In the genomic region with DNA sequence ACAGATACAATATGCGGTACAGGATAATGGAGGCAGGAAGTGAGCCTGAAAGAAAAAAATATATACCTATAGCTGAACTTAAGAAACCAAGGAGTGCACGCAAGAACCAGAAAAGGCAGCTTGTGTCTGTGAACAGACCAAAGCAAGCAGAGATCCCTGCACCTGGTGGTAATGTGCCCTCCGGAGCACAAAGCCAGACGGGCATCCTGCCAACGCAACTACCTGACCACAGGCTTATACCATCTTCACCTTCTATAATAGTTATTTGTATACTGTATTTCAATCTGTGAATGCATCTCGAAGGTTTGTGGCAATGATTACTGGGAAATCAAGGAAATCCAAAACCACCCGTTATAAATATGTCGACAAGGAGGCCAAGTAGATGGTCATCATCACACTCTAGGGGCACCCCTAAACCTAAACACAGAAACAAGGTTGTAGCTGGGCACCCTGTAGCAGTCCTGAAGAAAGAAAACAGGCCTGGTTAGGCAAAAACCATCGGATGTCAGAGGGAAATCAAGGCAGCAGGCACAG, we compare ENCODE assay signal across 7 cellular contexts. TPM values are rescaled to one million over a fixed set of nuclear protein-coding genes. Genes with fewer than 3 reads are reported as not detected.
DNase-seq lines count a peak whose midpoint lies in the region; ATAC-seq, FAIRE-seq and TF ChIP-seq lines count a peak whose summit lies in the region.

No MANE protein-coding gene starts in this region.

- no peak for TF ChIP-seq CTCF in endothelial cell of umbilical vein (IDR thresholded peaks at IDR 0.05; ENCODE audit: extremely low read depth in 1 of 2, insufficient read depth in 1 of 2, low read depth in 1 of 2, low read length in 2 of 2)
- TF ChIP-seq CTCF in testis (IDR thresholded peaks at IDR 0.05), result no peak

- H3K4me1 ChIP-seq in endothelial cell of umbilical vein (ENCODE audit: control insufficient read depth, extremely low read depth, insufficient read depth, low read length) (peaks cover 9% of the 10 kb centered on the region), testis (peaks cover 14% of the 10 kb centered on the region)
- peaks cover 12 to 18% of the 10 kb centered on the region in 2 donors for H3K4me1 ChIP-seq in naive thymus-derived CD4-positive, alpha-beta T cell (ENCODE audit: control insufficient read depth in 2 of 2, insufficient read depth in 2 of 2, low read length in 2 of 2)

- H3K9ac ChIP-seq in endothelial cell of umbilical vein (replicated peaks; ENCODE audit: extremely low read depth, insufficient read depth, low read length), result peak overlapping the region; percentile 88

- peak overlapping the region; percentile 85 for H3K27ac Mint-ChIP-seq in activated CD4-positive, alpha-beta memory T cell treated with anti-CD3 and anti-CD28 coated beads, Interleukin-2, amount 10 ng/mL, durations not matched to agents 7 days and 5 days
- H3K27ac Mint-ChIP-seq in naive thymus-derived CD4-positive, alpha-beta T cell, result peak overlapping the region; percentile 90 to 97 (median 94)

- peak overlapping the region; percentile 92 for H3K4me3 Mint-ChIP-seq in activated CD4-positive, alpha-beta memory T cell treated with anti-CD3 and anti-CD28 coated beads, Interleukin-2, amount 10 ng/mL, durations not matched to agents 7 days and 5 days
- peak overlapping the region; percentile 85 to 99 (median 96) for H3K4me3 Mint-ChIP-seq in naive thymus-derived CD4-positive, alpha-beta T cell

- TF ChIP-seq POLR2A in endothelial cell of umbilical vein (IDR thresholded peaks at IDR 0.05; ENCODE audit: low read depth, low read length) (no peak), testis (IDR thresholded peaks at IDR 0.05) (no peak)

- ATAC-seq in GM18868 (IDR thresholded peaks at IDR 0.05; ENCODE audit: unreplicated experiment) (peak; percentile 19), HG02885 (IDR thresholded peaks at IDR 0.05; ENCODE audit: poor library complexity, unreplicated experiment) (peak; percentile 25)
- ATAC-seq in naive thymus-derived CD4-positive, alpha-beta T cell, result peak; percentile 10

- peaks cover 18% of the 10 kb centered on the region for H3K79me2 ChIP-seq in endothelial cell of umbilical vein (ENCODE audit: control insufficient read depth, insufficient read depth, low read length)

- FAIRE-seq in endothelial cell of umbilical vein (lab: Jason Lieb, UNC), result no peak

- H3K27me3 ChIP-seq in endothelial cell of umbilical vein (ENCODE audit: control insufficient read depth in 2 of 2, insufficient read depth in 2 of 2, low read length in 2 of 2) (peaks cover 5 to 13% of the 10 kb centered on the region in 2 experiments), testis (no peaks in the 10 kb centered on the region)
- H3K27me3 ChIP-seq in naive thymus-derived CD4-positive, alpha-beta T cell (ENCODE audit: control insufficient read depth in 2 of 2, insufficient read depth in 2 of 2, low read length in 2 of 2), result no peaks in the 10 kb centered on the region

- H4K20me1 ChIP-seq in endothelial cell of umbilical vein (replicated peaks; ENCODE audit: control insufficient read depth, extremely low read depth, insufficient read depth, low read length), result no peaks in the 10 kb centered on the region

- dilution Hi-C loops in endothelial cell of umbilical vein (cut with MboI; ENCODE audit: extremely low pct_ligation_motif_present, low sequenced_read_pairs), result no loop called here

- CTCF ChIA-PET in activated CD4-positive, alpha-beta memory T cell treated with anti-CD3 and anti-CD28 coated beads, Interleukin-2, amount 10 ng/mL, durations not matched to agents 7 days and 5 days (lab: Charles Lee), result no interaction called here
- CTCF ChIA-PET in endothelial cell of umbilical vein (lab: Charles Lee), result no interaction called here
- CTCF ChIA-PET in naive thymus-derived CD4-positive, alpha-beta T cell (lab: Charles Lee), result no interaction called here

- H3K36me3 ChIP-seq in endothelial cell of umbilical vein (ENCODE audit: control insufficient read depth in 2 of 2, extremely low read depth in 1 of 2, insufficient read depth in 2 of 2, low read length in 2 of 2) (no peaks in the 10 kb centered on the region), testis (ENCODE audit: low read depth, missing control alignments) (no peaks in the 10 kb centered on the region)
- H3K36me3 ChIP-seq in naive thymus-derived CD4-positive, alpha-beta T cell (ENCODE audit: control insufficient read depth in 2 of 3, insufficient read depth in 3 of 3, low read length in 3 of 3), result peaks cover 0 to 6% (median 0%) of the 10 kb centered on the region in 3 experiments

- POLR2A ChIA-PET in activated CD4-positive, alpha-beta memory T cell treated with anti-CD3 and anti-CD28 coated beads, Interleukin-2, amount 10 ng/mL, durations not matched to agents 7 days and 5 days (lab: Charles Lee), result interaction anchor here (1.0 to 1.7 kb wide), 5 partner anchors 18 to 621 kb away, joined by 3 to 5 read pairs (median 3); a partner anchor contains a TSS
- POLR2A ChIA-PET in endothelial cell of umbilical vein (lab: Charles Lee), result no interaction called here
- POLR2A ChIA-PET in naive thymus-derived CD4-positive, alpha-beta T cell (lab: Charles Lee), result interaction anchor here (0.7 kb wide), 1 partner anchor 105 kb away, joined by 4 read pairs; no protein-coding TSS in a partner anchor

- peak overlapping the region; percentile 46 to 92 (median 92) for H3K4me3 ChIP-seq in endothelial cell of umbilical vein (replicated peaks in 1 of 3; ENCODE audit: insufficient read depth in 1 of 3, low read depth in 1 of 3, low read length in 3 of 3)
- H3K4me3 ChIP-seq in naive thymus-derived CD4-positive, alpha-beta T cell (ENCODE audit: low read length), result peak overlapping the region; percentile 88
- peak overlapping the region; percentile 79 to 86 for H3K4me3 ChIP-seq in testis

- DNase-seq in NCI-H2107 treated with DMSO at 0.1 percent for 48 hours (lab: John Stamatoyannopoulos, UW; ENCODE audit: unreplicated experiment) (peak; percentile 87), endothelial cell of umbilical vein (ENCODE audit: low read depth, low spot score) (no peak), testis (peak; percentile 36)
- peak; percentile 43 for DNase-seq in activated CD4-positive, alpha-beta memory T cell treated with anti-CD3 and anti-CD28 coated beads, Interleukin-2, amount 10 ng/mL, durations not matched to agents 7 days and 5 days
- peak; percentile 23 to 57 (median 47) for DNase-seq in naive thymus-derived CD4-positive, alpha-beta T cell

- peak overlapping the region; percentile 92 for H2AFZ ChIP-seq in endothelial cell of umbilical vein (ENCODE audit: low read depth, low read length)

- peaks cover 17% of the 10 kb centered on the region for H3K36me3 Mint-ChIP-seq in activated CD4-positive, alpha-beta memory T cell treated with anti-CD3 and anti-CD28 coated beads, Interleukin-2, amount 10 ng/mL, durations not matched to agents 7 days and 5 days (ENCODE audit: low read depth)
- peaks cover 0 to 17% (median 15%) of the 10 kb centered on the region in 5 donors for H3K36me3 Mint-ChIP-seq in naive thymus-derived CD4-positive, alpha-beta T cell

- H3K27ac ChIP-seq in endothelial cell of umbilical vein (ENCODE audit: insufficient read depth, low read depth, low read length) (peak overlapping the region; percentile 71), testis (peak overlapping the region; percentile 86 to 87)
- peak overlapping the region; percentile 70 for H3K27ac ChIP-seq in naive thymus-derived CD4-positive, alpha-beta T cell (ENCODE audit: low read depth, low read length)

- H3K27me3 Mint-ChIP-seq in activated CD4-positive, alpha-beta memory T cell treated with anti-CD3 and anti-CD28 coated beads, Interleukin-2, amount 10 ng/mL, durations not matched to agents 7 days and 5 days, result peaks cover 19% of the 10 kb centered on the region
- peaks cover 0 to 25% (median 0%) of the 10 kb centered on the region in 5 donors for H3K27me3 Mint-ChIP-seq in naive thymus-derived CD4-positive, alpha-beta T cell

- peak overlapping the region; percentile 96 for H3K4me2 ChIP-seq in endothelial cell of umbilical vein (ENCODE audit: insufficient read depth, low read length)

- no peaks in the 10 kb centered on the region for H3K9me1 ChIP-seq in endothelial cell of umbilical vein (replicated peaks; ENCODE audit: control insufficient read depth, extremely low read depth, insufficient read depth, low read length)

- peaks cover 17% of the 10 kb centered on the region for H3K4me1 Mint-ChIP-seq in activated CD4-positive, alpha-beta memory T cell treated with anti-CD3 and anti-CD28 coated beads, Interleukin-2, amount 10 ng/mL, durations not matched to agents 7 days and 5 days
- H3K4me1 Mint-ChIP-seq in naive thymus-derived CD4-positive, alpha-beta T cell, result peaks cover 26 to 51% (median 42%) of the 10 kb centered on the region in 7 donors

- WGBS in testis, 2 donors, result 7 to 9% methylated on average over 9 of the region's 9 CpGs

- intact Hi-C loops in endothelial cell of umbilical vein (cut with micrococcal nuclease), result loop anchor here (1.0 kb wide), 1 partner anchor 15 kb away; no protein-coding TSS in a partner anchor
- intact Hi-C loops in naive thymus-derived CD4-positive, alpha-beta T cell (cut with micrococcal nuclease), result loop anchor here (1.0 to 10.0 kb wide), 11 partner anchors 65 to 1934 kb away; a partner anchor contains a TSS
- intact Hi-C loops in testis (cut with DNase I; ENCODE audit: low total_unique reads), result no loop called here

- no peaks in the 10 kb centered on the region for H3K9me3 ChIP-seq in endothelial cell of umbilical vein (replicated peaks; ENCODE audit: control insufficient read depth, insufficient read depth, low read length)
- peaks cover 0 to 5% (median 0%) of the 10 kb centered on the region in 3 experiments for H3K9me3 ChIP-seq in naive thymus-derived CD4-positive, alpha-beta T cell (ENCODE audit: control insufficient read depth in 2 of 3, low read length in 3 of 3)
- H3K9me3 ChIP-seq in testis, result no peaks in the 10 kb centered on the region

- BruUV-seq in endothelial cell of umbilical vein (replicated peaks; lab: Mats Ljungman, UMichigan), result TSS peak; percentile 38

- H3K9me3 Mint-ChIP-seq in activated CD4-positive, alpha-beta memory T cell treated with anti-CD3 and anti-CD28 coated beads, Interleukin-2, amount 10 ng/mL, durations not matched to agents 7 days and 5 days, result peaks cover 10% of the 10 kb centered on the region
- peaks cover 0 to 15% (median 8%) of the 10 kb centered on the region in 11 donors for H3K9me3 Mint-ChIP-seq in naive thymus-derived CD4-positive, alpha-beta T cell

RNA-seq across cellular contexts. Expression of a gene that starts 0.8 kb away (rescaled TPM):
- total RNA-seq in activated CD4-positive, alpha-beta memory T cell treated with anti-CD3 and anti-CD28 coated beads, Interleukin-2, amount 10 ng/mL, durations not matched to agents 7 days and 5 days, result 10 to 100 TPM; 11.5 to 12.1 TPM
- total RNA-seq in endothelial cell of umbilical vein (9.4 and 9.8 TPM in 2 replicates), testis (10 to 100 TPM; 14.0 to 17.8 TPM)
- polyA plus RNA-seq in endothelial cell of umbilical vein (5.6 and 7.0 TPM in 2 replicates), testis (ENCODE audit: insufficient read depth, low read depth, low replicate concordance) (7.9 TPM)
- 5.9 and 6.0 TPM in 2 replicates for polyA plus RNA-seq in endothelial cell of umbilical vein (2011; cell fraction: cytosol; rRNA removed)
- polyA plus RNA-seq in endothelial cell of umbilical vein (2011; cell fraction: nucleus; rRNA removed), result 8.6 and 9.0 TPM in 2 replicates
- polyA plus RNA-seq in endothelial cell of umbilical vein (2012), result 4.2 and 5.6 TPM in 2 replicates
- 17.3 and 21.6 TPM in 2 replicates for polyA minus RNA-seq in endothelial cell of umbilical vein
- 10.5 TPM for polyA minus RNA-seq in endothelial cell of umbilical vein (2011; cell fraction: cytosol; rRNA and poly(A)+ RNA removed)
- polyA minus RNA-seq in endothelial cell of umbilical vein (2011; cell fraction: nucleus; rRNA and poly(A)+ RNA removed), result 14.0 and 23.3 TPM in 2 replicates
- 10 to 100 TPM; 12.0 to 24.3 (median 13.5) TPM for total RNA-seq in naive thymus-derived CD4-positive, alpha-beta T cell
- polyA plus RNA-seq in naive thymus-derived CD4-positive, alpha-beta T cell, result 10 to 100 TPM in 1 of 2 donors, 1 to 10 TPM in 1; 9.2 to 16.3 TPM
